In genomic region chr11:44271286-44271685, GRCh38 we compare ENCODE assay signal across 38 cellular contexts. TPM values are rescaled to one million over a fixed set of nuclear protein-coding genes. Genes with fewer than 3 reads are reported as not detected.
"Had no signal": no experiment of that assay in that cellular context is flagged by ENCODE, and none has a peak within 500 bp of the region (broad histone marks: within the 10 kb centered on the region; RNA-seq: fewer than 3 reads in every experiment).

No MANE protein-coding gene starts in this region.

- H3K4me3 ChIP-seq: coronary artery, dorsolateral prefrontal cortex, esophagus muscularis mucosa, gastroesophageal sphincter, heart right ventricle had no signal

- H3K36me3 ChIP-seq: brain microvascular endothelial cell, esophagus muscularis mucosa, gastroesophageal sphincter, heart right ventricle had no signal

- ATAC-seq: activated CD4-positive, alpha-beta T cell treated with anti-CD3 and anti-CD28 coated beads for 36 hours; activated CD8-positive, alpha-beta memory T cell treated with anti-CD3 and anti-CD28 coated beads, Interleukin-2, amount 10 ng/mL, durations not matched to agents 7 days and 5 days; activated CD8-positive, alpha-beta T cell treated with anti-CD3 and anti-CD28 coated beads, Interleukin-2, amount 10 ng/mL, durations not matched to agents 7 days and 5 days; gastroesophageal sphincter had no signal

- FAIRE-seq: astrocyte, bronchial epithelial cell had no signal

- H3K9me3 ChIP-seq: esophagus muscularis mucosa, gastroesophageal sphincter, heart right ventricle had no signal

- H3K27ac Mint-ChIP-seq: activated CD4-positive, alpha-beta memory T cell treated with anti-CD3 and anti-CD28 coated beads for 36 hours; activated CD4-positive, alpha-beta T cell treated with anti-CD3 and anti-CD28 coated beads for 36 hours; activated CD4-positive, alpha-beta T cell treated with anti-CD3 and anti-CD28 coated beads, Interleukin-2, amount 10 ng/mL, durations not matched to agents 24 days and 14 days; activated CD8-positive, alpha-beta memory T cell treated with anti-CD3 and anti-CD28 coated beads, Interleukin-2, amount 10 ng/mL, durations not matched to agents 7 days and 5 days; activated CD8-positive, alpha-beta T cell treated with anti-CD3 and anti-CD28 coated beads, Interleukin-2, amount 10 ng/mL, durations not matched to agents 7 days and 5 days; activated naive CD8-positive, alpha-beta T cell; activated T-helper 1 cell treated with anti-CD3 and anti-CD28 coated beads, Interleukin-12 subunit alpha, Interleukin-12 subunit beta, Interleukin-2, Interleukin-4 antibody, amounts not matched to agents 30 ng/mL and 10 ng/mL and 1 ng/mL, durations not matched to agents 14 hours and 24 hours and 36 hours; activated T-helper 2 cell treated with anti-CD3 and anti-CD28 coated beads, Interferon-gamma antibody, Interleukin-2, Interleukin-4, amounts not matched to agents 10 μg/mL and 5 μg/mL and 100 μg/mL, durations not matched to agents 14 hours and 24 hours and 36 hours; dendritic cell treated with granulocyte-macrophage colony-stimulating factor and Interleukin-4, amounts not matched to agents 40 ng/mL and 50 ng/mL, for 4 days; endodermal cell had no signal

- H3K36me3 Mint-ChIP-seq: activated CD4-positive, alpha-beta memory T cell treated with anti-CD3 and anti-CD28 coated beads for 36 hours; activated CD8-positive, alpha-beta memory T cell treated with anti-CD3 and anti-CD28 coated beads, Interleukin-2, amount 10 ng/mL, durations not matched to agents 7 days and 5 days; activated naive CD8-positive, alpha-beta T cell had no signal

- H3K27ac ChIP-seq: brain microvascular endothelial cell, coronary artery, dorsolateral prefrontal cortex, esophagus muscularis mucosa, gastroesophageal sphincter, heart right ventricle had no signal

- H3K4me1 ChIP-seq: esophagus muscularis mucosa, gastroesophageal sphincter had no signal

- H3K4me3 Mint-ChIP-seq: activated CD4-positive, alpha-beta memory T cell treated with anti-CD3 and anti-CD28 coated beads for 36 hours; activated CD4-positive, alpha-beta T cell treated with anti-CD3 and anti-CD28 coated beads for 36 hours; activated CD4-positive, alpha-beta T cell treated with anti-CD3 and anti-CD28 coated beads, Interleukin-2, amount 10 ng/mL, durations not matched to agents 24 days and 14 days; activated CD8-positive, alpha-beta memory T cell treated with anti-CD3 and anti-CD28 coated beads, Interleukin-2, amount 10 ng/mL, durations not matched to agents 7 days and 5 days; activated CD8-positive, alpha-beta T cell treated with anti-CD3 and anti-CD28 coated beads, Interleukin-2, amount 10 ng/mL, durations not matched to agents 7 days and 5 days; activated naive CD8-positive, alpha-beta T cell; activated T-helper 1 cell treated with anti-CD3 and anti-CD28 coated beads, Interleukin-12 subunit alpha, Interleukin-12 subunit beta, Interleukin-2, Interleukin-4 antibody, amounts not matched to agents 30 ng/mL and 10 ng/mL and 1 ng/mL, durations not matched to agents 14 hours and 24 hours and 36 hours; central memory CD8-positive, alpha-beta T cell; dendritic cell treated with granulocyte-macrophage colony-stimulating factor and Interleukin-4, amounts not matched to agents 40 ng/mL and 50 ng/mL, for 4 days; endodermal cell had no signal

- H3K4me1 Mint-ChIP-seq: activated CD4-positive, alpha-beta T cell treated with anti-CD3 and anti-CD28 coated beads for 36 hours; activated CD8-positive, alpha-beta memory T cell treated with anti-CD3 and anti-CD28 coated beads, Interleukin-2, amount 10 ng/mL, durations not matched to agents 7 days and 5 days; central memory CD8-positive, alpha-beta T cell had no signal

- H3K27me3 Mint-ChIP-seq: activated CD4-positive, alpha-beta memory T cell treated with anti-CD3 and anti-CD28 coated beads for 36 hours; activated CD8-positive, alpha-beta memory T cell treated with anti-CD3 and anti-CD28 coated beads, Interleukin-2, amount 10 ng/mL, durations not matched to agents 7 days and 5 days; dendritic cell treated with granulocyte-macrophage colony-stimulating factor and Interleukin-4, amounts not matched to agents 40 ng/mL and 50 ng/mL, for 4 days had no signal

- H3K27me3 ChIP-seq: brain microvascular endothelial cell, dorsolateral prefrontal cortex, heart right ventricle had no signal

- H3K9me3 Mint-ChIP-seq: activated CD4-positive, alpha-beta memory T cell treated with anti-CD3 and anti-CD28 coated beads for 36 hours; activated CD4-positive, alpha-beta T cell treated with anti-CD3 and anti-CD28 coated beads, Interleukin-2, amount 10 ng/mL, durations not matched to agents 24 days and 14 days; activated T-helper 1 cell treated with anti-CD3 and anti-CD28 coated beads, Interleukin-12 subunit alpha, Interleukin-12 subunit beta, Interleukin-2, Interleukin-4 antibody, amounts not matched to agents 30 ng/mL and 10 ng/mL and 1 ng/mL, durations not matched to agents 14 hours and 24 hours and 36 hours; activated T-helper 2 cell treated with anti-CD3 and anti-CD28 coated beads, Interferon-gamma antibody, Interleukin-2, Interleukin-4, amounts not matched to agents 10 μg/mL and 5 μg/mL and 100 μg/mL, durations not matched to agents 14 hours and 24 hours and 36 hours; central memory CD8-positive, alpha-beta T cell; dendritic cell treated with granulocyte-macrophage colony-stimulating factor and Interleukin-4, amounts not matched to agents 40 ng/mL and 50 ng/mL, for 4 days; endodermal cell had no signal

- DNase-seq: activated CD4-positive, alpha-beta memory T cell treated with anti-CD3 and anti-CD28 coated beads for 36 hours; activated CD4-positive, alpha-beta T cell treated with anti-CD3 and anti-CD28 coated beads for 36 hours; activated CD4-positive, alpha-beta T cell treated with anti-CD3 and anti-CD28 coated beads, Interleukin-2, amount 10 ng/mL, durations not matched to agents 24 days and 14 days; activated CD4-positive, CD25-positive, alpha-beta regulatory T cell; activated CD4-positive, CD25-positive, alpha-beta regulatory T cell treated with anti-CD3 and anti-CD28 coated beads, Interleukin-2, amount 50 U/mL, for 72 hours; activated CD8-positive, alpha-beta memory T cell treated with anti-CD3 and anti-CD28 coated beads, Interleukin-2, amount 10 ng/mL, durations not matched to agents 7 days and 5 days; activated CD8-positive, alpha-beta memory T cell treated with anti-CD3 and anti-CD28 coated beads, Interleukin-2, amount 50 U/mL, for 4 hours; activated CD8-positive, alpha-beta T cell treated with anti-CD3 and anti-CD28 coated beads, Interleukin-2, amount 10 ng/mL, durations not matched to agents 7 days and 5 days; activated gamma-delta T cell treated with Interleukin-2 at 50 U/mL for 16 hours; activated naive CD4-positive, alpha-beta T cell treated with anti-CD3 and anti-CD28 coated beads, Interleukin-2, amount 50 U/mL, for 16 hours; activated naive CD4-positive, alpha-beta T cell treated with Interleukin-2 at 50 U/mL for 16 hours; activated T-cell treated with anti-CD3 and anti-CD28 coated beads, Interleukin-2, amount 50 U/mL, for 1 hour; activated T-cell treated with anti-CD3 and anti-CD28 coated beads, Interleukin-2, amount 50 U/mL, for 48 hours; amniotic stem cell; anterior cingulate cortex; brain microvascular endothelial cell; dorsolateral prefrontal cortex; effector memory CD4-positive, alpha-beta T cell; endodermal cell; foreskin melanocyte; heart right ventricle; T-helper 2 cell had no signal

RNA-seq across cellular contexts. Expression of gene ALX4, which starts 38.7 kb away (rescaled TPM):
- total RNA-seq: activated CD4-positive, alpha-beta memory T cell treated with anti-CD3 and anti-CD28 coated beads for 36 hours; activated CD4-positive, alpha-beta T cell treated with anti-CD3 and anti-CD28 coated beads for 36 hours; activated CD4-positive, alpha-beta T cell treated with anti-CD3 and anti-CD28 coated beads, Interleukin-2, amount 10 ng/mL, durations not matched to agents 24 days and 14 days; activated CD8-positive, alpha-beta memory T cell treated with anti-CD3 and anti-CD28 coated beads for 36 hours; activated CD8-positive, alpha-beta memory T cell treated with anti-CD3 and anti-CD28 coated beads, Interleukin-2, amount 10 ng/mL, durations not matched to agents 7 days and 5 days; activated CD8-positive, alpha-beta T cell treated with anti-CD3 and anti-CD28 coated beads, Interleukin-2, amount 10 ng/mL, durations not matched to agents 7 days and 5 days; activated T-helper 1 cell treated with anti-CD3 and anti-CD28 coated beads, Interleukin-12 subunit alpha, Interleukin-12 subunit beta, Interleukin-2, Interleukin-4 antibody, amounts not matched to agents 30 ng/mL and 10 ng/mL and 1 ng/mL, durations not matched to agents 14 hours and 24 hours and 36 hours; activated T-helper 2 cell treated with anti-CD3 and anti-CD28 coated beads, Interferon-gamma antibody, Interleukin-2, Interleukin-4, amounts not matched to agents 10 μg/mL and 5 μg/mL and 100 μg/mL, durations not matched to agents 14 hours and 24 hours and 36 hours; astrocyte; endodermal cell; epithelial cell of proximal tubule; fibroblast of lung; fibroblast of villous mesenchyme; glomerular endothelial cell; T-helper 1 cell treated with Interleukin-12 subunit alpha and Interleukin-12 subunit beta and Interleukin-4 antibody, amounts not matched to agents 30 ng/mL and 1 ng/mL, for 36 hours had no signal
- polyA plus RNA-seq: fibroblast of lung had no signal
